Comparison of ENCODE assay signal across 18 cellular contexts in genomic region chr9:119844431-119844830, GRCh38.
"Had no signal": no experiment of that assay in that cellular context is flagged by ENCODE, and none has a peak within 500 bp of the region (broad histone marks: within the 10 kb centered on the region; RNA-seq: fewer than 3 reads in every experiment).

No MANE protein-coding gene starts in this region.

- H3K4me1 Mint-ChIP-seq: naive B cell; stimulated activated effector memory CD8-positive, alpha-beta T cell treated with anti-CD3 and anti-CD28 coated beads, Interleukin-12 subunit alpha, Interleukin-12 subunit beta, amount 100 ng/mL, for 72 hours had no signal

- H3K27ac Mint-ChIP-seq: dendritic cell treated with granulocyte-macrophage colony-stimulating factor and Interleukin-4, amounts not matched to agents 40 ng/mL and 50 ng/mL, for 4 days; effector memory CD8-positive, alpha-beta T cell; naive B cell; nephron; stimulated activated effector memory CD8-positive, alpha-beta T cell treated with anti-CD3 and anti-CD28 coated beads, Interleukin-12 subunit alpha, Interleukin-12 subunit beta, amount 100 ng/mL, for 72 hours; type B pancreatic cell had no signal

- H3K9me3 Mint-ChIP-seq: nephron, type B pancreatic cell had no signal

- H3K27me3 Mint-ChIP-seq: dendritic cell treated with granulocyte-macrophage colony-stimulating factor and Interleukin-4, amounts not matched to agents 40 ng/mL and 50 ng/mL, for 4 days; effector memory CD8-positive, alpha-beta T cell had no signal

- H3K4me3 Mint-ChIP-seq: dendritic cell treated with granulocyte-macrophage colony-stimulating factor and Interleukin-4, amounts not matched to agents 40 ng/mL and 50 ng/mL, for 4 days; effector memory CD8-positive, alpha-beta T cell; naive B cell; nephron; stimulated activated effector memory CD8-positive, alpha-beta T cell treated with anti-CD3 and anti-CD28 coated beads, Interleukin-12 subunit alpha, Interleukin-12 subunit beta, amount 100 ng/mL, for 72 hours; type B pancreatic cell had no signal

- H3K36me3 Mint-ChIP-seq: naive B cell; stimulated activated effector memory CD8-positive, alpha-beta T cell treated with anti-CD3 and anti-CD28 coated beads, Interleukin-12 subunit alpha, Interleukin-12 subunit beta, amount 100 ng/mL, for 72 hours; type B pancreatic cell had no signal

- DNase-seq: effector memory CD8-positive, alpha-beta T cell; foreskin fibroblast; glutamatergic neuron; kidney glomerular epithelial cell; mesendoderm; naive B cell; psoas muscle; retina; right lobe of liver; stimulated activated CD4-positive, alpha-beta T cell treated with anti-CD3 and anti-CD28 coated beads, Interleukin-4, amount 100 ng/mL, for 1 hour; stimulated activated CD8-positive, alpha-beta memory T cell treated with anti-CD3 and anti-CD28 coated beads, Interleukin-4, amount 100 ng/mL, for 48 hours; stimulated activated naive CD8-positive, alpha-beta T cell treated with anti-CD3 and anti-CD28 coated beads, Interleukin-15, Interleukin-2, amounts not matched to agents 100 U/mL and 50 U/mL, for 24 hours; thyroid gland had no signal

- ATAC-seq: effector memory CD8-positive, alpha-beta T cell; gastroesophageal sphincter; psoas muscle; right lobe of liver; stimulated activated effector memory CD8-positive, alpha-beta T cell treated with anti-CD3 and anti-CD28 coated beads, Interleukin-12 subunit alpha, Interleukin-12 subunit beta, amount 100 ng/mL, for 72 hours; stimulated activated naive CD8-positive, alpha-beta T cell treated with anti-CD3 and anti-CD28 coated beads, Interleukin-15, Interleukin-2, amounts not matched to agents 100 U/mL and 50 U/mL, for 24 hours had no signal
